Comparison of ENCODE assay signal across 8 cellular contexts in the genomic region with DNA sequence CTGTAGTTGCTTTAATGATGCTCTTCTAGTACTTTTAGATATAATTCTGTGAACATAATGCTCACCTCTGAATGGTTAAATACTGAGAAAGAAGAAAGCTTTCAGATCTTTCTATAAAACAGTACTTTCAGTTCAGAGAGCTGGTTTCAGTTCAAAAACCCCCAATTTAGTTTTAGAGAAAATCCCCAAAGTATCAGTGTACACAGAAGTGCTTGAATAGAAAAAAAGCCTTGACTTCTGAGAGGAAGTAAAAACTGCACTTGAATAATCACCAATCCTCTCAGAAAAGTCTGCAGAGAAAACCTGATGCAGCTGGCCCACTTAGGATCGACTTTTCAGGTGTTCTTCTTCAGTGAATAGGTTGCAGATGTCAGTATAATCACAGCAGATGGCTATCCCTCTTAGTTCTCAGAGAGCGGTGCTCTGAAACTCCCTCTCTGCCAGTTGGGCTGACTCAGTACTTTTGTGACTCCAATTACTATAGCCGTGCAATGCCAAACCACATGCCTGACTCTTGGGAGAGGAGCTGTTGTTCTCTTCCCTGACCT.
DNase-seq lines count a peak whose midpoint lies in the region; ATAC-seq and TF ChIP-seq lines count a peak whose summit lies in the region.

No MANE protein-coding gene starts in this region.

- intact Hi-C loops in mammary epithelial cell (cut with micrococcal nuclease) (loop anchor here (5.0 to 10.0 kb wide), 3 partner anchors 1282 to 1669 kb away; no protein-coding TSS in a partner anchor), sciatic nerve (cut with DNase I) (no loop called here)

- DNase-seq in NCI-H1694 treated with DMSO at 0.1 percent for 48 hours (lab: John Stamatoyannopoulos, UW) = peak; percentile 95
- peak; percentile 71 for DNase-seq in mammary epithelial cell
- no peak for DNase-seq in sciatic nerve (ENCODE audit: low spot score)
- no peak for DNase-seq in UCSD-AML1 (lab: John Stamatoyannopoulos, UW; ENCODE audit: unreplicated experiment)
- no peak for DNase-seq in Peyer's patch
- DNase-seq in mesenteric fat pad (ENCODE audit: low spot score) = no peak

- in situ Hi-C loops in mammary epithelial cell (cut with MboI; ENCODE audit: low sequenced_read_pairs in 2 of 2) = no loop called here

- CTCF ChIA-PET in mammary epithelial cell (lab: Charles Lee; ENCODE audit: low non-redundant PET) = no interaction called here

- H3K4me1 ChIP-seq in mammary epithelial cell (ENCODE audit: insufficient read depth, low read length) = peaks cover 8% of the 10 kb centered on the region
- no peaks in the 10 kb centered on the region for H3K4me1 ChIP-seq in Peyer's patch

- TF ChIP-seq CTCF in mammary epithelial cell (conservative IDR thresholded peaks at IDR 0.05 in 1 of 2, IDR thresholded peaks at IDR 0.05 in 1 of 2; ENCODE audit: extremely low read depth in 1 of 2, insufficient read depth in 1 of 2, low read depth in 1 of 2, low read length in 2 of 2) (no peak), Peyer's patch (IDR thresholded peaks at IDR 0.05) (no peak)

- H2AFZ ChIP-seq in mammary epithelial cell (ENCODE audit: low read depth, low read length) = peak overlapping the region; percentile 53

- no peaks in the 10 kb centered on the region for H4K20me1 ChIP-seq in mammary epithelial cell (ENCODE audit: insufficient read depth, low read length)

- no peaks in the 10 kb centered on the region for H3K79me2 ChIP-seq in mammary epithelial cell (ENCODE audit: insufficient read depth, low read length)

- WGBS in mammary epithelial cell (ENCODE audit: low coverage, missing lambda C conversion rate) = 13% methylated on average over 3 of the region's 3 CpGs

- H3K27ac ChIP-seq in mammary epithelial cell (ENCODE audit: insufficient read depth, low read depth, low read length) (no peak overlapping the region), Peyer's patch (no peak overlapping the region)

- no TSS peak for BruUV-seq in mammary epithelial cell (replicated peaks; lab: Mats Ljungman, UMichigan)

- no peaks in the 10 kb centered on the region for H3K27me3 ChIP-seq in mammary epithelial cell (ENCODE audit: insufficient read depth, low read length)
- no peaks in the 10 kb centered on the region for H3K27me3 ChIP-seq in Peyer's patch

- TF ChIP-seq POLR2A in Peyer's patch (IDR thresholded peaks at IDR 0.05) = no peak

- H3K4me2 ChIP-seq in mammary epithelial cell (ENCODE audit: insufficient read depth, low read depth, low read length) = peak overlapping the region; percentile 19

- peak; percentile 86 for ATAC-seq in GM18520 (IDR thresholded peaks at IDR 0.05; ENCODE audit: unreplicated experiment)
- ATAC-seq in HG02759 (IDR thresholded peaks at IDR 0.05; ENCODE audit: unreplicated experiment) = peak; percentile 91
- ATAC-seq in sciatic nerve = peak; percentile 95

- H3K9ac ChIP-seq in mammary epithelial cell (ENCODE audit: insufficient read depth, low read length) = no peak overlapping the region

- dilution Hi-C loops in mammary epithelial cell (cut with HindIII; ENCODE audit: low sequenced_read_pairs) = no loop called here

- H3K9me3 ChIP-seq in mammary epithelial cell (replicated peaks; ENCODE audit: insufficient read depth, low read length) = no peaks in the 10 kb centered on the region
- no peaks in the 10 kb centered on the region for H3K9me3 ChIP-seq in Peyer's patch

- H3K36me3 ChIP-seq in mammary epithelial cell (ENCODE audit: insufficient read depth, low read length) (no peaks in the 10 kb centered on the region), Peyer's patch (no peaks in the 10 kb centered on the region)

- no peak overlapping the region for H3K4me3 ChIP-seq in mammary epithelial cell (replicated peaks in 1 of 3; ENCODE audit: insufficient read depth in 1 of 3, low read depth in 2 of 3, low read length in 3 of 3)
- H3K4me3 ChIP-seq in Peyer's patch = no peak overlapping the region

Comparison
In these comparisons a context has a peak if more than half of its experiments do, and no peak if none do; other contexts are left out.
1. DNase-seq: peak in NCI-H1694 treated with DMSO at 0.1 percent for 48 hours (single experiment) and mammary epithelial cell (single experiment); none in sciatic nerve (single experiment), UCSD-AML1 (single experiment), Peyer's patch (0 of 3) and mesenteric fat pad (single experiment).
2. Peak in every context shown above with its lines, with median percentiles within 50 percentile points of each other: ATAC-seq.